ENCODE assay signal across 18 cellular contexts in genomic region chr2:217990791-217991465, GRCh38. TPM values are rescaled to one million over a fixed set of nuclear protein-coding genes. Genes with fewer than 3 reads are reported as not detected.
DNase-seq lines count a peak whose midpoint lies in the region; ATAC-seq, FAIRE-seq and TF ChIP-seq lines count a peak whose summit lies in the region.
"Had no signal": no experiment of that assay in that cellular context is flagged by ENCODE, and none has a peak within 500 bp of the region (broad histone marks: within the 10 kb centered on the region; RNA-seq: fewer than 3 reads in every experiment).

No MANE protein-coding gene starts in this region.

- no peak overlapping the region for H2BK120ac ChIP-seq in H1 (replicated peaks; ENCODE audit: low read depth, low read length)

- 91% methylated on average over 9 of the region's 9 CpGs for WGBS in right cardiac atrium
- whole genome bisulfite sequencing in H1 (ENCODE audit: extremely low coverage in 1 of 2, insufficient coverage in 1 of 2, insufficient read length in 1 of 2, insufficient replicate concordance in 2 of 2, low coverage in 1 of 2, low lambda C conversion rate in 2 of 2, missing lambda C conversion rate in 1 of 2), 2 experiments = 92% methylated on average over 9 of the region's 9 CpGs; no CpG with 5 or more reads in 1 of the 2 experiments
- 89 to 92% (median 92%) methylated on average over 9 of the region's 9 CpGs for WGBS in ovary, 3 donors
- WGBS in esophagus squamous epithelium, 2 donors = 87 to 93% methylated on average over 6 of the region's 9 CpGs

- peaks cover 0 to 7% of the 10 kb centered on the region in 2 experiments for H4K20me1 ChIP-seq in H1 (replicated peaks in 1 of 2; ENCODE audit: control insufficient read depth in 1 of 2, insufficient read depth in 2 of 2, low read length in 2 of 2)

- no peak overlapping the region for H3K4me2 ChIP-seq in H1 (ENCODE audit: insufficient read depth in 1 of 2, low read depth in 2 of 2, low read length in 2 of 2)
- H3K4me2 ChIP-seq: BLaER1 treated with 17β-estradiol and CSF1 and Interleukin-3, amounts not matched to agents 10 nM and 100 nM; GM23338 had no signal

- no peak overlapping the region for H2BK20ac ChIP-seq in H1 (ENCODE audit: low read length)

- TF ChIP-seq EP300 in H1 (IDR thresholded peaks at IDR 0.05; ENCODE audit: borderline replicate concordance in 1 of 2, low read depth in 2 of 2, low read length in 2 of 2) (no peak), ovary (IDR thresholded peaks at IDR 0.05) (no peak)

- no peaks in the 10 kb centered on the region for H3K79me1 ChIP-seq in H1 (ENCODE audit: low read depth, low read length)

- H4K5ac ChIP-seq in H1 (ENCODE audit: insufficient read length, low read depth, low read length) = no peak overlapping the region

- peaks cover 10% of the 10 kb centered on the region; the same call in 1 of the 2 replicates for H3K23me2 ChIP-seq in H1 (ENCODE audit: low read depth, low read length)

- POLR2A ChIA-PET in H1 (lab: Charles Lee; ENCODE audit: partially characterized antibody) = no interaction called here

- no peak for TF ChIP-seq RAD21 in H1 (IDR thresholded peaks at IDR 0.05 in 1 of 2, conservative IDR thresholded peaks at IDR 0.05 in 1 of 2; ENCODE audit: low read depth in 2 of 2, low read length in 2 of 2)

- H2AFZ ChIP-seq in H1 (ENCODE audit: low read length) = no peak overlapping the region
- H2AFZ ChIP-seq: GM23338 had no signal

- H3K36me3 ChIP-seq in H1 (ENCODE audit: control insufficient read depth in 2 of 4, insufficient read depth in 4 of 4, low read length in 3 of 4) (no peaks in the 10 kb centered on the region), ovary (no peaks in the 10 kb centered on the region), upper lobe of right lung (no peaks in the 10 kb centered on the region), esophagus squamous epithelium (peaks cover 0 to 7% (median 0%) of the 10 kb centered on the region in 3 donors)

- H3K79me2 ChIP-seq in H1 (ENCODE audit: control insufficient read depth in 1 of 2, insufficient read depth in 2 of 2, low read length in 2 of 2) = no peaks in the 10 kb centered on the region

- no peak overlapping the region for H3K27ac ChIP-seq in right cardiac atrium (ENCODE audit: low read length)
- H3K27ac ChIP-seq in H1 (ENCODE audit: low read depth, low read length) = no peak overlapping the region
- H3K27ac ChIP-seq in ovary = no peak overlapping the region
- H3K27ac ChIP-seq in upper lobe of right lung = no peak overlapping the region
- no peak overlapping the region for H3K27ac ChIP-seq in esophagus squamous epithelium
- H3K27ac ChIP-seq: BLaER1 treated with 17β-estradiol and CSF1 and Interleukin-3, amounts not matched to agents 10 nM and 100 nM had no signal

- no peak overlapping the region for H3K56ac ChIP-seq in H1 (replicated peaks; ENCODE audit: insufficient read length, low read depth, low read length)

- no peak overlapping the region for H3K14ac ChIP-seq in H1 (ENCODE audit: insufficient read length)

- no peak overlapping the region for H3K23ac ChIP-seq in H1 (ENCODE audit: insufficient read length)

- TF ChIP-seq CTCF in H1 (IDR thresholded peaks at IDR 0.05; ENCODE audit: control extremely low read depth in 1 of 3, insufficient read depth in 1 of 3, low read depth in 1 of 3, low read length in 3 of 3) = no peak
- no peak for TF ChIP-seq CTCF in ovary (IDR thresholded peaks at IDR 0.05)
- no peak for TF ChIP-seq CTCF in upper lobe of right lung (IDR thresholded peaks at IDR 0.05)
- TF ChIP-seq CTCF in esophagus squamous epithelium (IDR thresholded peaks at IDR 0.05) = no peak

- TF ChIP-seq POLR2A in H1 (IDR thresholded peaks at IDR 0.05; ENCODE audit: control extremely low read depth in 1 of 2, low read depth in 2 of 2, low read length in 2 of 2) = no peak
- no peak for TF ChIP-seq POLR2A in ovary (IDR thresholded peaks at IDR 0.05)
- no peak for TF ChIP-seq POLR2A in esophagus squamous epithelium (IDR thresholded peaks at IDR 0.05)

- no peak overlapping the region for H3K18ac ChIP-seq in H1 (ENCODE audit: extremely low read depth, low read length)

- H4K8ac ChIP-seq in H1 (ENCODE audit: extremely low read depth, insufficient read depth, low read length) = peak overlapping the region; percentile 23; the same call in 1 of the 2 replicates

- no peak overlapping the region for H3K9ac ChIP-seq in H1 (replicated peaks in 1 of 4; ENCODE audit: extremely low read depth in 1 of 4, low read depth in 3 of 4, low read length in 3 of 4)
- H3K9ac ChIP-seq: BLaER1 treated with 17β-estradiol and CSF1 and Interleukin-3, amounts not matched to agents 10 nM and 100 nM had no signal

- H3K4ac ChIP-seq in H1 (replicated peaks; ENCODE audit: insufficient read length, low read depth, low read length) = no peak overlapping the region

- no peak for FAIRE-seq in H1 (lab: Jason Lieb, UNC)
- FAIRE-seq: GM12892, GM18507 had no signal

- H3K27me3 ChIP-seq in right cardiac atrium (ENCODE audit: control insufficient read depth, insufficient read depth) (no peaks in the 10 kb centered on the region), H1 (replicated peaks in 1 of 4; ENCODE audit: control insufficient read depth in 3 of 4, extremely low read depth in 1 of 4, insufficient read depth in 3 of 4, low read length in 3 of 4) (no peaks in the 10 kb centered on the region; a peak in 3 of 7 replicates), ovary (no peaks in the 10 kb centered on the region), upper lobe of right lung (no peaks in the 10 kb centered on the region), esophagus squamous epithelium (no peaks in the 10 kb centered on the region)
- H3K27me3 ChIP-seq: BLaER1 treated with 17β-estradiol and CSF1 and Interleukin-3, amounts not matched to agents 10 nM and 100 nM had no signal

- ATAC-seq in right cardiac atrium = no peak
- no peak for ATAC-seq in Right ventricle myocardium inferior
- ATAC-seq in upper lobe of right lung = no peak
- ATAC-seq: GM23338 had no signal

- no peak overlapping the region for H2BK5ac ChIP-seq in H1 (ENCODE audit: low read depth, low read length)

- H2BK12ac ChIP-seq in H1 (ENCODE audit: low read depth, low read length) = no peak overlapping the region

- DNase-seq in right cardiac atrium (peak in 2 of 3 donors; percentile 42 to 49), Right ventricle myocardium inferior (ENCODE audit: missing footprints) (no peak), H1 (ENCODE audit: low read depth in 1 of 2, low spot score in 2 of 2) (no peak), ovary (peak in 3 of 5 donors; percentile 29 to 38 (median 36)), upper lobe of right lung (peak; percentile 53), mucosa of gallbladder (ENCODE audit: low spot score) (no peak), C1 segment of cervical spinal cord (lab: John Stamatoyannopoulos, UW) (no peak), esophagus squamous epithelium (lab: John Stamatoyannopoulos, UW) (no peak)
- DNase-seq: Caco-2; CD4-positive, alpha-beta T cell; DMS153; DMS79; GDM1; H9 had no signal

- no peak overlapping the region for H2BK15ac ChIP-seq in H1 (ENCODE audit: low read length)

- H3K4me1 ChIP-seq in right cardiac atrium (ENCODE audit: control insufficient read depth, insufficient read depth, low read length) (peaks cover 7% of the 10 kb centered on the region), H1 (replicated peaks in 1 of 4; ENCODE audit: control insufficient read depth in 3 of 4, insufficient read depth in 4 of 4, low read length in 3 of 4) (peaks cover 0 to 12% (median 5%) of the 10 kb centered on the region in 4 experiments; a peak in 5 of 7 replicates), ovary (ENCODE audit: insufficient read depth) (peaks cover 25% of the 10 kb centered on the region), upper lobe of right lung (peaks cover 41% of the 10 kb centered on the region), esophagus squamous epithelium (peaks cover 38 to 64% (median 54%) of the 10 kb centered on the region in 3 donors)

- no peak overlapping the region for H3K4me3 ChIP-seq in right cardiac atrium (ENCODE audit: low read length)
- no peak overlapping the region for H3K4me3 ChIP-seq in H1 (ENCODE audit: extremely low read depth in 1 of 4, insufficient read depth in 2 of 4, low read depth in 3 of 4, low read length in 4 of 4)
- H3K4me3 ChIP-seq in ovary = no peak overlapping the region
- H3K4me3 ChIP-seq in upper lobe of right lung = no peak overlapping the region
- no peak overlapping the region for H3K4me3 ChIP-seq in esophagus squamous epithelium
- H3K4me3 ChIP-seq: BLaER1 treated with 17β-estradiol and CSF1 and Interleukin-3, amounts not matched to agents 10 nM and 100 nM; GM23338 had no signal

- H3K9me3 ChIP-seq in right cardiac atrium (ENCODE audit: control insufficient read depth, low read length) = no peaks in the 10 kb centered on the region
- H3K9me3 ChIP-seq in H1 (ENCODE audit: insufficient read depth in 2 of 2, low read depth in 1 of 2, low read length in 1 of 2) = no peaks in the 10 kb centered on the region
- H3K9me3 ChIP-seq in ovary = no peaks in the 10 kb centered on the region
- no peaks in the 10 kb centered on the region for H3K9me3 ChIP-seq in upper lobe of right lung
- no peaks in the 10 kb centered on the region for H3K9me3 ChIP-seq in esophagus squamous epithelium
- H3K9me3 ChIP-seq: BLaER1 treated with 17β-estradiol and CSF1 and Interleukin-3, amounts not matched to agents 10 nM and 100 nM; Caco-2 had no signal

- CTCF ChIA-PET in H1 (lab: Charles Lee; ENCODE audit: partially characterized antibody) = interaction anchor here (0.6 to 22.4 kb wide), 8 partner anchors 9 to 326 kb away, joined by 4 to 480 read pairs (median 15); no protein-coding TSS in a partner anchor

- intact Hi-C loops in right cardiac atrium (cut with DNase I) = loop anchor here in 3 of 4 donors (5.0 kb wide), 2 partner anchors 46 to 204 kb away; no protein-coding TSS in a partner anchor
- intact Hi-C loops in Right ventricle myocardium inferior (cut with DNase I) = no loop called here
- intact Hi-C loops in ovary (cut with DNase I) = loop anchor here in 2 of 4 donors (5.0 kb wide), 1 partner anchor 204 kb away; no protein-coding TSS in a partner anchor
- intact Hi-C loops in upper lobe of right lung (cut with DNase I) = loop anchor here (10.0 kb wide), 1 partner anchor 106 kb away; no protein-coding TSS in a partner anchor
- intact Hi-C loops in esophagus squamous epithelium (cut with DNase I) = no loop called here

- no peak overlapping the region for H4K91ac ChIP-seq in H1 (replicated peaks; ENCODE audit: insufficient read length, low read length)

- H2AK5ac ChIP-seq in H1 (ENCODE audit: low read depth, low read length) = peak overlapping the region; percentile 96; the same call in 1 of the 2 replicates

RNA-seq across cellular contexts. Expression of gene TNS1, which starts 11.9 kb away (rescaled TPM):
- 100 to 1,000 TPM; 442 to 647 (median 536) TPM for total RNA-seq in right cardiac atrium
- 243 TPM for polyA plus RNA-seq in right cardiac atrium
- 705 TPM for total RNA-seq in Right ventricle myocardium inferior
- 4.8 and 5.1 TPM in 2 replicates for total RNA-seq in H1 (2021; fragmentation: NEBNext Ultra II Directional; extraction: Animal tissue kit (Norgen Biotek cat#: 25700))
- 1.5 and 1.9 TPM in 2 replicates for polyA plus RNA-seq in H1 (2011; rRNA removed)
- polyA plus RNA-seq in H1 (2011; cell fraction: cytosol; rRNA removed) = 1.3 TPM
- polyA plus RNA-seq in H1 (2011; cell fraction: nucleus; rRNA removed) = 7.3 TPM
- polyA plus RNA-seq in H1 (2012, experiment 1 of 2) = 2.0 to 2.7 TPM (median 2.3 TPM) in 4 replicates
- polyA plus RNA-seq in H1 (2012, experiment 2 of 2) = 1.1 TPM
- 1.9 TPM for polyA plus RNA-seq in H1 (2013, experiment 1 of 2)
- 2.0 TPM for polyA plus RNA-seq in H1 (2013, experiment 2 of 2)
- polyA minus RNA-seq in H1 (2011; rRNA and poly(A)+ RNA removed) = 11.6 and 19.6 TPM in 2 replicates
- 4.1 TPM for polyA minus RNA-seq in H1 (2011; cell fraction: cytosol; rRNA and poly(A)+ RNA removed)
- polyA minus RNA-seq in H1 (2011; cell fraction: nucleus; rRNA and poly(A)+ RNA removed) = 15.0 TPM
- 100 to 1,000 TPM; 141 to 568 (median 366) TPM for total RNA-seq in ovary
- polyA plus RNA-seq in ovary = 100 to 1,000 TPM; 140 to 278 TPM
- 669 TPM for total RNA-seq in upper lobe of right lung
- total RNA-seq in mucosa of gallbladder = 469 TPM
- total RNA-seq in esophagus squamous epithelium = 100 to 1,000 TPM in 1 of 4 donors, 10 to 100 TPM in 3; 34.7 to 201 (median 59.2) TPM

Comparison
In these comparisons a context has a peak if more than half of its experiments do, and no peak if none do; other contexts are left out.
1. DNase-seq: peak in right cardiac atrium (2 of 3), ovary (3 of 5) and upper lobe of right lung (single experiment); none in Right ventricle myocardium inferior (single experiment), H1 (0 of 2), mucosa of gallbladder (single experiment), C1 segment of cervical spinal cord (0 of 14) and esophagus squamous epithelium (single experiment).
2. intact Hi-C loops: an anchor here in right cardiac atrium (5.0 kb wide) and upper lobe of right lung (10.0 kb wide); none called in Right ventricle myocardium inferior and esophagus squamous epithelium.